1 cellular context compared by ENCODE assay signal in genomic region chr17:38749222-38750043, GRCh38.
TF ChIP-seq lines count a peak whose summit lies in the region.

No MANE protein-coding gene starts in this region.

TF ChIP-seq in HepG2, 621 proteins besides CTCF, POLR2A, EP300 and RAD21 (continued from another document and continues in another):
- TF ChIP-seq ZNF142 (CRISPR knock-in tag; IDR thresholded peaks at IDR 0.05) (peak; percentile 88), ZNF83 (CRISPR knock-in tag; IDR thresholded peaks at IDR 0.05; ENCODE audit: borderline replicate concordance) (0 out of 2 replicates have a peak, but pooled peaks have one; percentile 56), ZIK1 (CRISPR knock-in tag; IDR thresholded peaks at IDR 0.05; ENCODE audit: borderline replicate concordance, low read depth) (no peak; the same call in 1 of the 2 replicates), AGO1 (IDR thresholded peaks at IDR 0.05; ENCODE audit: low read depth, low read length, poor library complexity, severe bottlenecking) (peak; percentile 73), RARA (CRISPR knock-in tag; IDR thresholded peaks at IDR 0.05) (peak; percentile 96), CCDC6 (CRISPR knock-in tag; IDR thresholded peaks at IDR 0.05) (peak; percentile 92; the same call in 1 of the 2 replicates), CC2D1A (CRISPR knock-in tag; IDR thresholded peaks at IDR 0.05) (peak; percentile 18; the same call in 1 of the 2 replicates), NR2C2 (CRISPR knock-in tag; IDR thresholded peaks at IDR 0.05; ENCODE audit: borderline replicate concordance) (peak; percentile 69), GFI1 (CRISPR knock-in tag; IDR thresholded peaks at IDR 0.05; ENCODE audit: borderline replicate concordance) (peak; percentile 42; the same call in 1 of the 2 replicates), PCBP1 (IDR thresholded peaks at IDR 0.05; ENCODE audit: borderline replicate concordance, low read depth, low read length) (0 out of 2 replicates have a peak, but pooled peaks have one; percentile 77), ELF1 (CRISPR knock-in tag; IDR thresholded peaks at IDR 0.05) (peak; percentile 79; the same call in 1 of the 2 replicates), ZFP90 (CRISPR knock-in tag; IDR thresholded peaks at IDR 0.05; ENCODE audit: borderline replicate concordance) (peak; percentile 95; the same call in 1 of the 2 replicates), SP1 (IDR thresholded peaks at IDR 0.05) (no peak), SP1 (CRISPR knock-in tag; IDR thresholded peaks at IDR 0.05) (no peak), ZMYM2 (CRISPR knock-in tag; IDR thresholded peaks at IDR 0.05) (no peak), HHEX (CRISPR knock-in tag; IDR thresholded peaks at IDR 0.05) (no peak), IKZF5 (CRISPR knock-in tag; IDR thresholded peaks at IDR 0.05) (peak; percentile 93), THYN1 (CRISPR knock-in tag; IDR thresholded peaks at IDR 0.05; ENCODE audit: borderline replicate concordance, low read depth) (0 out of 2 replicates have a peak, but pooled peaks have one; percentile 26), ATF2 (CRISPR knock-in tag; IDR thresholded peaks at IDR 0.05) (no peak), BCLAF1 (IDR thresholded peaks at IDR 0.05) (no peak), PLRG1 (conservative IDR thresholded peaks at IDR 0.05) (no peak), ZNF709 (CRISPR knock-in tag; IDR thresholded peaks at IDR 0.05) (0 out of 2 replicates have a peak, but pooled peaks have one; percentile 90), SNAPC5 (CRISPR knock-in tag; IDR thresholded peaks at IDR 0.05; ENCODE audit: borderline replicate concordance) (no peak; the same call in 1 of the 2 replicates), CEBPZ (IDR thresholded peaks at IDR 0.05; ENCODE audit: low read length) (no peak), DMAP1 (CRISPR knock-in tag; IDR thresholded peaks at IDR 0.05) (peak; percentile 80; the same call in 1 of the 2 replicates), ZNF260 (CRISPR knock-in tag; IDR thresholded peaks at IDR 0.05; ENCODE audit: borderline replicate concordance, low read depth) (no peak), ZNF549 (CRISPR knock-in tag; IDR thresholded peaks at IDR 0.05) (no peak), RFXANK (CRISPR knock-in tag; IDR thresholded peaks at IDR 0.05) (no peak; the same call in 1 of the 2 replicates), ARID5B (CRISPR knock-in tag; IDR thresholded peaks at IDR 0.05) (peak; percentile 61; the same call in 1 of the 2 replicates), PBX3 (CRISPR knock-in tag; IDR thresholded peaks at IDR 0.05; ENCODE audit: borderline replicate concordance) (0 out of 2 replicates have a peak, but pooled peaks have one; percentile 14), SP5 (CRISPR knock-in tag; IDR thresholded peaks at IDR 0.05; ENCODE audit: borderline replicate concordance, low read depth) (peak; percentile 88), MBNL3 (CRISPR knock-in tag; conservative IDR thresholded peaks at IDR 0.05) (no peak), ZKSCAN8 (CRISPR knock-in tag; IDR thresholded peaks at IDR 0.05; ENCODE audit: borderline replicate concordance) (no peak), KDM5A (IDR thresholded peaks at IDR 0.05; ENCODE audit: borderline replicate concordance, low read length) (no peak; the same call in 1 of the 2 replicates), RFX1 (IDR thresholded peaks at IDR 0.05) (no peak), JUND (CRISPR knock-in tag; IDR thresholded peaks at IDR 0.05) (no peak)
